In genomic region chr22:23751441-23751996, GRCh38 we compare ENCODE assay signal across 9 cellular contexts. TPM values are rescaled to one million over a fixed set of nuclear protein-coding genes. Genes with fewer than 3 reads are reported as not detected.
A peak's percentile ranks its signal among the peaks of the same experiment; 100 is the strongest.
DNase-seq lines count a peak whose midpoint lies in the region; ATAC-seq, FAIRE-seq and TF ChIP-seq lines count a peak whose summit lies in the region.
"Had no signal": no experiment of that assay in that cellular context is flagged by ENCODE, and none has a peak within 500 bp of the region (broad histone marks: within the 10 kb centered on the region; RNA-seq: fewer than 3 reads in every experiment).

No MANE protein-coding gene starts in this region.

- H3K4me1 ChIP-seq in astrocyte (ENCODE audit: insufficient read depth, low read length): peaks cover 3% of the 10 kb centered on the region

- no peaks in the 10 kb centered on the region for H3K9me3 Mint-ChIP-seq in astrocyte (ENCODE audit: unreplicated experiment)
- H3K9me3 Mint-ChIP-seq in stimulated activated naive B cell treated with anti-CD40 and anti-IgM and Interleukin-4, amounts not matched to agents 10 μg/mL and 1 μg/mL and 100 μg/mL, for 72 hours: no peaks in the 10 kb centered on the region

- no peak for FAIRE-seq in astrocyte (lab: Jason Lieb, UNC)

- no peak for TF ChIP-seq CTCF in astrocyte (IDR thresholded peaks at IDR 0.05; ENCODE audit: insufficient read depth, low read depth, low read length)

- peaks cover 10% of the 10 kb centered on the region for H4K20me1 ChIP-seq in astrocyte (ENCODE audit: insufficient read depth, low read length)

- peak overlapping the region; percentile 98 for H2AFZ ChIP-seq in astrocyte (ENCODE audit: low read depth, low read length)

- peak overlapping the region; percentile 18 for H3K27ac Mint-ChIP-seq in astrocyte (ENCODE audit: unreplicated experiment)
- H3K27ac Mint-ChIP-seq in stimulated activated naive B cell treated with anti-CD40 and anti-IgM and Interleukin-4, amounts not matched to agents 10 μg/mL and 1 μg/mL and 100 μg/mL, for 72 hours: peak overlapping the region; percentile 97

- peaks cover 3% of the 10 kb centered on the region for H3K36me3 Mint-ChIP-seq in astrocyte (ENCODE audit: low read depth, unreplicated experiment)
- H3K36me3 Mint-ChIP-seq in stimulated activated naive B cell treated with anti-CD40 and anti-IgM and Interleukin-4, amounts not matched to agents 10 μg/mL and 1 μg/mL and 100 μg/mL, for 72 hours: peaks cover 2 to 11% of the 10 kb centered on the region in 2 donors

- peak overlapping the region; percentile 99 for H3K4me2 ChIP-seq in astrocyte (ENCODE audit: low read length)

- H3K9me3 ChIP-seq in astrocyte (ENCODE audit: insufficient read depth, low read depth, low read length): no peaks in the 10 kb centered on the region

- peak overlapping the region; percentile 84 for H3K4me3 Mint-ChIP-seq in astrocyte (ENCODE audit: unreplicated experiment)
- peak overlapping the region; percentile 89 to 92 for H3K4me3 Mint-ChIP-seq in stimulated activated naive B cell treated with anti-CD40 and anti-IgM and Interleukin-4, amounts not matched to agents 10 μg/mL and 1 μg/mL and 100 μg/mL, for 72 hours

- no peaks in the 10 kb centered on the region for H3K36me3 ChIP-seq in astrocyte (ENCODE audit: insufficient read depth, low read length)

- H3K27me3 ChIP-seq in astrocyte (ENCODE audit: insufficient read depth, low read length): no peaks in the 10 kb centered on the region

- peak; percentile 13 for ATAC-seq in HG03442 (IDR thresholded peaks at IDR 0.05; ENCODE audit: unreplicated experiment)
- peak; percentile 5 to 8 for ATAC-seq in stimulated activated naive B cell treated with anti-CD40 and anti-IgM and Interleukin-4, amounts not matched to agents 10 μg/mL and 1 μg/mL and 100 μg/mL, for 72 hours (replicated peaks)

- peaks cover 15% of the 10 kb centered on the region for H3K79me2 ChIP-seq in astrocyte (ENCODE audit: insufficient read depth, low read length)

- H3K27ac ChIP-seq in astrocyte (ENCODE audit: low read depth, low read length): peak overlapping the region; percentile 80

- peak overlapping the region; percentile 78 for H3K4me3 ChIP-seq in astrocyte (ENCODE audit: insufficient read depth, low read depth, low read length)

- peak overlapping the region; percentile 92 for H3K9ac ChIP-seq in astrocyte (ENCODE audit: low read length)

- H3K4me1 Mint-ChIP-seq in astrocyte (ENCODE audit: low read depth, unreplicated experiment): peaks cover 4% of the 10 kb centered on the region
- peaks cover 43 to 72% of the 10 kb centered on the region in 2 donors for H3K4me1 Mint-ChIP-seq in stimulated activated naive B cell treated with anti-CD40 and anti-IgM and Interleukin-4, amounts not matched to agents 10 μg/mL and 1 μg/mL and 100 μg/mL, for 72 hours

- DNase-seq in NCI-H2171 treated with DMSO at 0.1 percent for 48 hours (lab: John Stamatoyannopoulos, UW) (peak; percentile 58), NCI-H2171 (lab: John Stamatoyannopoulos, UW) (no peak), astrocyte (ENCODE audit: low read depth) (no peak), iPS-NIHi11 (ENCODE audit: low spot score) (peak; percentile 46), NCI-H446 treated with DMSO at 0.1 percent for 48 hours (lab: John Stamatoyannopoulos, UW) (no peak), occipital lobe (lab: John Stamatoyannopoulos, UW) (no peak)
- peak; percentile 17 for DNase-seq in stimulated activated naive B cell treated with anti-CD40 and anti-IgM and Interleukin-4, amounts not matched to agents 10 μg/mL and 1 μg/mL and 100 μg/mL, for 72 hours

- H3K27me3 Mint-ChIP-seq in astrocyte (ENCODE audit: low read depth, unreplicated experiment): no peaks in the 10 kb centered on the region
- no peaks in the 10 kb centered on the region for H3K27me3 Mint-ChIP-seq in stimulated activated naive B cell treated with anti-CD40 and anti-IgM and Interleukin-4, amounts not matched to agents 10 μg/mL and 1 μg/mL and 100 μg/mL, for 72 hours

RNA-seq across cellular contexts. Expression of gene ZNF70, which starts 0.6 kb away (rescaled TPM):
- total RNA-seq in astrocyte (8.8 and 10.3 TPM in 2 replicates), occipital lobe (4.1 TPM)

RNA-seq across cellular contexts. Expression of gene VPREB3, which starts 2.7 kb away (rescaled TPM):
- 0.50 TPM in 1 of 2 replicates, not detected in the other for total RNA-seq in astrocyte
- not detected for total RNA-seq in occipital lobe
- total RNA-seq: Daoy had no signal

RNA-seq across cellular contexts. Expression of gene C22orf15, which starts 11.3 kb away (rescaled TPM):
- 0.38 and 0.39 TPM in 2 replicates for total RNA-seq in astrocyte
- total RNA-seq in occipital lobe: not detected
- total RNA-seq: Daoy had no signal

RNA-seq across cellular contexts. Expression of gene CHCHD10, which starts 16.3 kb away (rescaled TPM):
- total RNA-seq in astrocyte (60.9 and 70.5 TPM in 2 replicates), occipital lobe (3.4 TPM)

RNA-seq across cellular contexts. Expression of gene MMP11, which starts 21.1 kb away (rescaled TPM):
- total RNA-seq in astrocyte: 12.2 and 23.7 TPM in 2 replicates
- total RNA-seq in occipital lobe: 14.8 TPM

Comparison
In these comparisons a context has a peak if more than half of its experiments do, and no peak if none do; other contexts are left out.
1. DNase-seq: peak in NCI-H2171 treated with DMSO at 0.1 percent for 48 hours (single experiment), iPS-NIHi11 (single experiment) and stimulated activated naive B cell treated with anti-CD40 and anti-IgM and Interleukin-4, amounts not matched to agents 10 μg/mL and 1 μg/mL and 100 μg/mL, for 72 hours (single experiment); none in NCI-H2171 (single experiment), astrocyte (single experiment), NCI-H446 treated with DMSO at 0.1 percent for 48 hours (single experiment) and occipital lobe (single experiment).